ENCODE assay signal across 8 cellular contexts in genomic region chr1:144523661-144524407, GRCh38.
DNase-seq lines count a peak whose midpoint lies in the region; ATAC-seq and TF ChIP-seq lines count a peak whose summit lies in the region.
"Not testable (repeated sequence)": the region's sequence is repeated elsewhere in the genome, so short reads cannot be mapped to it uniquely, and the experiment has no call there.

No MANE protein-coding gene starts in this region.

- not testable (repeated sequence) for H3K9me3 Mint-ChIP-seq in T-cell; activated naive CD4-positive, alpha-beta T cell treated with anti-CD3 and anti-CD28 coated beads, Interleukin-2, amount 50 U/mL, for 24 hours; mesothelial cell of epicardium

- H3K27ac Mint-ChIP-seq in T-cell = peak overlapping the region; percentile 98 to 99
- H3K27ac Mint-ChIP-seq in activated naive CD4-positive, alpha-beta T cell treated with anti-CD3 and anti-CD28 coated beads, Interleukin-2, amount 50 U/mL, for 24 hours = peak overlapping the region; percentile 99
- H3K27ac Mint-ChIP-seq in mesothelial cell of epicardium = peak overlapping the region; percentile 100

- not testable (repeated sequence) for TF ChIP-seq CTCF in fibroblast of the aortic adventitia (IDR thresholded peaks at IDR 0.05; ENCODE audit: insufficient read depth, low read length); mesothelial cell of epicardium (IDR thresholded peaks at IDR 0.05; ENCODE audit: unreplicated experiment)

- not testable (repeated sequence) for H3K27me3 Mint-ChIP-seq in T-cell; activated naive CD4-positive, alpha-beta T cell treated with anti-CD3 and anti-CD28 coated beads, Interleukin-2, amount 50 U/mL, for 24 hours; mesothelial cell of epicardium (ENCODE audit: low read depth)

- peak; percentile 72 for DNase-seq in EL
- peak; percentile 95 for DNase-seq in HT1080 (ENCODE audit: low read depth)
- peak; percentile 23 to 71 (median 46) for DNase-seq in T-cell
- DNase-seq in fibroblast of the aortic adventitia (ENCODE audit: low read depth) = peak; percentile 54
- DNase-seq in mesothelial cell of epicardium (ENCODE audit: low spot score in 2 of 2, unreplicated experiment in 2 of 2) = peak; percentile 34 to 65
- peak; percentile 34 for DNase-seq in stimulated activated CD8-positive, alpha-beta memory T cell treated with anti-CD3 and anti-CD28 coated beads, Interleukin-12 subunit alpha, Interleukin-12 subunit beta, amount 100 ng/mL, for 1 hour (ENCODE audit: low read depth)

- H3K36me3 Mint-ChIP-seq in T-cell; activated naive CD4-positive, alpha-beta T cell treated with anti-CD3 and anti-CD28 coated beads, Interleukin-2, amount 50 U/mL, for 24 hours; mesothelial cell of epicardium: not testable (repeated sequence)

- ATAC-seq in GM21717 (IDR thresholded peaks at IDR 0.05; ENCODE audit: unreplicated experiment) = peak; percentile 92
- peak; percentile 86 to 90 (median 88) for ATAC-seq in T-cell (replicated peaks in 1 of 4)

- H3K4me3 Mint-ChIP-seq in T-cell (peak overlapping the region; percentile 56 to 84 (median 74)), mesothelial cell of epicardium (peak overlapping the region; percentile 77)
- H3K4me3 Mint-ChIP-seq in activated naive CD4-positive, alpha-beta T cell treated with anti-CD3 and anti-CD28 coated beads, Interleukin-2, amount 50 U/mL, for 24 hours = peak overlapping the region; percentile 75

- peaks cover 0 to 16% (median 3%) of the 10 kb centered on the region in 3 donors for H3K4me1 Mint-ChIP-seq in T-cell
- H3K4me1 Mint-ChIP-seq in activated naive CD4-positive, alpha-beta T cell treated with anti-CD3 and anti-CD28 coated beads, Interleukin-2, amount 50 U/mL, for 24 hours = peaks cover 10% of the 10 kb centered on the region
- not testable (repeated sequence) for H3K4me1 Mint-ChIP-seq in mesothelial cell of epicardium

- CTCF ChIA-PET in T-cell (lab: Charles Lee) = interaction anchor here in 1 of 2 donors (0.6 kb wide), 1 partner anchor 9 kb away, joined by 3 read pairs; no protein-coding TSS in a partner anchor

- POLR2A ChIA-PET in T-cell (lab: Charles Lee) = interaction anchor here (0.7 to 1.2 kb wide), 2 partner anchors 22 to 26 kb away, joined by 3 to 8 read pairs; no protein-coding TSS in a partner anchor

- H3K4me3 ChIP-seq in fibroblast of the aortic adventitia (ENCODE audit: low read depth, low read length) = peak overlapping the region; percentile 53

Comparison
In these comparisons a context has a peak if more than half of its experiments do, and no peak if none do; other contexts are left out.
1. Peak in every context shown above with its lines: DNase-seq, ATAC-seq and H3K4me3 ChIP-seq.
2. DNase-seq: peak in every context shown above with its lines; median percentile 95 in HT1080; 72 in EL; 54 in fibroblast of the aortic adventitia; 50 in mesothelial cell of epicardium; 46 in T-cell; 34 in stimulated activated CD8-positive, alpha-beta memory T cell treated with anti-CD3 and anti-CD28 coated beads, Interleukin-12 subunit alpha, Interleukin-12 subunit beta, amount 100 ng/mL, for 1 hour.